Comparison of ENCODE assay signal across 1 cellular context in genomic region chrX:23788521-23788920, GRCh38.
TF ChIP-seq lines count a peak whose summit lies in the region.

No MANE protein-coding gene starts in this region.

TF ChIP-seq in WTC11, 78 proteins besides CTCF, POLR2A, EP300 and RAD21 (continued from another document):
- TF ChIP-seq ZNF317 (CRISPR knock-in tag; IDR thresholded peaks at IDR 0.05; ENCODE audit: borderline replicate concordance, low read depth) (no peak), ZNF671 (CRISPR knock-in tag; IDR thresholded peaks at IDR 0.05) (no peak)
TF ChIP-seq in WTC11: peak in this region for 0.
